In the genomic region with DNA sequence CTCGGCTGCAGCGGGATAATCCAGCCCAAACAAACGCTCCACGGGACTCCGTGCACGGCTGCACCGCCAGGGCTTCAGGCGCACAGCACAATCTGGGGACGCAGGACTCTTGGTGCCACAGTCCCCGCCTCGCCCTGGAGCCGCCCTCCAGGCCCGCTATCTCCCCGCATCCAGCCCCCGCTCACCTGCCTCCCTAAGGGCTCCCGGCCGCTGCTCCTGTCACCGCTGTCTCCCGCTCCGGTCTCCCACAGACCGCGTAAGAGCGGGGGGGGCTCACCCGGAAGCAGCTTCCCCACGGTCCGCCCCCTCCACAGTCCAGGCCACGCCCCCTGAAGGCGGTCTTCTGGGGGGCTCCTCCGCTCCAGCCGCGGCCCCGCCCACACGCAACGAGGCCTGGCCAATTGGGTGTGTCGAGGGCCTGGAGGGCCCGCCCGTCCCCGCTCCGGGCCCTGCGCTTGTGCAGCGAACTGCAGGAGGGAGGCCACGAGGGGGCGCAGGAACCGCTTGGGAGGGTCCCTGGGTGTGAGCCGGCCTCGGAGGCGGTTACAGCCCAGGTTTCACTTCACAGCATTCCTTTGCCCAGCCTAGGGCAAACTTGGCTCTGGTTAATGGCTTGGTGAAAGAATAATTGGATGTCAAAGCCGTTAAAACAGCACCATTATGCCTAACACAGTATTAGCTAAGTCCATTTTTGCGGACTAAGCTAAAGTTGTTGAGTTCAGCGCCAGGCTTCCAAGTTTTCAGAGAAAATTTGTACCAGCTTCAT, we compare ENCODE assay signal across 8 cellular contexts. TPM values are rescaled to one million over a fixed set of nuclear protein-coding genes. Genes with fewer than 3 reads are reported as not detected.
A peak's percentile ranks its signal among the peaks of the same experiment; 100 is the strongest.
DNase-seq lines count a peak whose midpoint lies in the region; TF ChIP-seq lines count a peak whose summit lies in the region.

Gene ALAD, minus strand, starts transcription at position 258 of the 766 bp plus-strand sequence. CDS start 7,725 bp downstream, outside the sequence.

- TF ChIP-seq CTCF in neural crest cell (conservative IDR thresholded peaks at IDR 0.05) = peak; percentile 98

- no peaks in the 10 kb centered on the region for H3K9me3 Mint-ChIP-seq in neural crest cell

- H3K9ac ChIP-seq in stomach smooth muscle (ENCODE audit: low read length in 2 of 2) = peak within 1 kb of the TSS; percentile 66 to 77

- H3K4me1 ChIP-seq in HAP-1 (peaks cover 14% of the 10 kb centered on the region), stomach smooth muscle (ENCODE audit: control insufficient read depth, insufficient read depth, low read length) (peaks cover 19% of the 10 kb centered on the region)

- H3K27ac Mint-ChIP-seq in neural crest cell (ENCODE audit: unreplicated experiment) = peak within 1 kb of the TSS; percentile 13

- H3K36me3 ChIP-seq in HAP-1 (replicated peaks) (peaks cover 2% of the 10 kb centered on the region; the same call in 1 of the 2 replicates), MG63 (peaks cover 1% of the 10 kb centered on the region), stomach smooth muscle (ENCODE audit: control insufficient read depth in 2 of 2, insufficient read depth in 2 of 2, low read length in 2 of 2) (peaks cover 0 to 4% of the 10 kb centered on the region in 2 donors)

- H3K27me3 Mint-ChIP-seq in neural crest cell (ENCODE audit: low read depth) = no peaks in the 10 kb centered on the region

- H3K27me3 ChIP-seq in HAP-1 (ENCODE audit: low read depth) = no peaks in the 10 kb centered on the region
- no peaks in the 10 kb centered on the region for H3K27me3 ChIP-seq in MG63
- no peaks in the 10 kb centered on the region for H3K27me3 ChIP-seq in stomach smooth muscle (ENCODE audit: control insufficient read depth in 1 of 2, insufficient read depth in 2 of 2, low read length in 2 of 2)

- H3K9me3 ChIP-seq in HAP-1 (no peaks in the 10 kb centered on the region), MG63 (no peaks in the 10 kb centered on the region), stomach smooth muscle (ENCODE audit: control insufficient read depth in 2 of 2, low read length in 2 of 2) (no peaks in the 10 kb centered on the region)

- peak within 1 kb of the TSS; percentile 92 for H3K4me3 Mint-ChIP-seq in neural crest cell

- H3K4me3 ChIP-seq in HAP-1 = peak within 1 kb of the TSS; percentile 78
- H3K4me3 ChIP-seq in MG63 = peak within 1 kb of the TSS; percentile 73
- peak within 1 kb of the TSS; percentile 86 to 91 for H3K4me3 ChIP-seq in stomach smooth muscle (ENCODE audit: low read length in 2 of 2)

- H3K36me3 Mint-ChIP-seq in neural crest cell (ENCODE audit: low read depth) = no peaks in the 10 kb centered on the region

- in situ Hi-C loops in HAP-1 (cut with MboI; ENCODE audit: low sequenced_read_pairs) = no loop called here

- H3K4me1 Mint-ChIP-seq in neural crest cell = peaks cover 18% of the 10 kb centered on the region

- peak within 1 kb of the TSS; percentile 75 for H3K27ac ChIP-seq in stomach smooth muscle (ENCODE audit: low read length)

- DNase-seq in GDM1 (lab: John Stamatoyannopoulos, UW) (peak; percentile 99), HAP-1 (ENCODE audit: low spot score in 2 of 2) (peak; percentile 92 to 99), MG63 (peak; percentile 98), SHP77 treated with DMSO at 0.1 percent for 48 hours (lab: John Stamatoyannopoulos, UW) (peak; percentile 92), fibroblast of the conjunctiva (ENCODE audit: low read depth) (peak; percentile 97), neural crest cell (ENCODE audit: low read depth, low spot score) (peak; percentile 100)
- DNase-seq in activated effector memory CD4-positive, alpha-beta T cell treated with anti-CD3 and anti-CD28 coated beads, Interleukin-2, amount 50 U/mL, for 16 hours = peak; percentile 100

RNA-seq across cellular contexts. Expression of gene ALAD, which starts in this region (rescaled TPM):
- 14.8 and 17.0 TPM in 2 replicates for total RNA-seq in MG63 (2014; rRNA removed; shearing (Covaris generic); ENCODE audit: low replicate concordance)
- total RNA-seq in neural crest cell = 23.2 and 23.7 TPM in 2 replicates

Comparison
In these comparisons a context has a peak if more than half of its experiments do, and no peak if none do; other contexts are left out.
1. Peak in every context shown above with its lines: DNase-seq, H3K4me3 ChIP-seq and H3K27ac ChIP-seq.